Comparison of ENCODE assay signal across 10 cellular contexts in genomic region chr4:143531368-143531767, GRCh38. TPM values are rescaled to one million over a fixed set of nuclear protein-coding genes. Genes with fewer than 3 reads are reported as not detected.
DNase-seq lines count a peak whose midpoint lies in the region; ATAC-seq, FAIRE-seq and TF ChIP-seq lines count a peak whose summit lies in the region.
"Had no signal": no experiment of that assay in that cellular context is flagged by ENCODE, and none has a peak within 500 bp of the region (broad histone marks: within the 10 kb centered on the region; RNA-seq: fewer than 3 reads in every experiment).

No MANE protein-coding gene starts in this region.

- H3K27ac Mint-ChIP-seq in progenitor cell of endocrine pancreas, result no peak overlapping the region
- H3K27ac Mint-ChIP-seq: B cell had no signal

- no peak overlapping the region for H3K4me3 Mint-ChIP-seq in progenitor cell of endocrine pancreas (ENCODE audit: low read depth)
- no peak overlapping the region for H3K4me3 Mint-ChIP-seq in activated T-cell treated with anti-CD3 and anti-CD28 coated beads, Interleukin-2, amount 50 U/mL, for 4 hours
- H3K4me3 Mint-ChIP-seq: B cell had no signal

- no peaks in the 10 kb centered on the region for H3K27me3 Mint-ChIP-seq in progenitor cell of endocrine pancreas
- H3K27me3 Mint-ChIP-seq in activated T-cell treated with anti-CD3 and anti-CD28 coated beads, Interleukin-2, amount 50 U/mL, for 4 hours (ENCODE audit: low read depth), result no peaks in the 10 kb centered on the region
- H3K27me3 Mint-ChIP-seq: B cell had no signal

- no peaks in the 10 kb centered on the region for H3K4me1 Mint-ChIP-seq in progenitor cell of endocrine pancreas (ENCODE audit: low read depth)
- H3K4me1 Mint-ChIP-seq in activated T-cell treated with anti-CD3 and anti-CD28 coated beads, Interleukin-2, amount 50 U/mL, for 4 hours (ENCODE audit: low read depth), result peaks cover 5% of the 10 kb centered on the region
- H3K4me1 Mint-ChIP-seq: B cell had no signal

- no peak for FAIRE-seq in HTR-8/SVneo (lab: Jason Lieb, UNC)

- no peak for TF ChIP-seq POLR2A in esophagus squamous epithelium (IDR thresholded peaks at IDR 0.05)

- H3K4me3 ChIP-seq in choroid plexus epithelial cell (ENCODE audit: low read depth, low read length) (no peak overlapping the region), esophagus squamous epithelium (no peak overlapping the region)

- TF ChIP-seq CTCF in choroid plexus epithelial cell (conservative IDR thresholded peaks at IDR 0.05; ENCODE audit: low read depth, low read length), result peak; percentile 61
- peak; percentile 41 for TF ChIP-seq CTCF in progenitor cell of endocrine pancreas (IDR thresholded peaks at IDR 0.05; ENCODE audit: unreplicated experiment)
- peak in 2 of 6 experiments; percentile 21 to 33 for TF ChIP-seq CTCF in esophagus squamous epithelium (IDR thresholded peaks at IDR 0.05)

- H3K27ac ChIP-seq in esophagus squamous epithelium, result no peak overlapping the region

- H3K36me3 Mint-ChIP-seq in progenitor cell of endocrine pancreas (ENCODE audit: insufficient read depth), result peaks cover 51% of the 10 kb centered on the region
- H3K36me3 Mint-ChIP-seq in activated T-cell treated with anti-CD3 and anti-CD28 coated beads, Interleukin-2, amount 50 U/mL, for 4 hours (ENCODE audit: insufficient read depth), result peaks cover 63% of the 10 kb centered on the region

- intact Hi-C loops in esophagus squamous epithelium (cut with DNase I), result no loop called here

- WGBS in esophagus squamous epithelium, 2 donors, result 30 to 50% methylated on average over 1 of the region's 1 CpG

- H3K9me3 Mint-ChIP-seq in progenitor cell of endocrine pancreas (ENCODE audit: low read depth), result no peaks in the 10 kb centered on the region
- no peaks in the 10 kb centered on the region for H3K9me3 Mint-ChIP-seq in activated T-cell treated with anti-CD3 and anti-CD28 coated beads, Interleukin-2, amount 50 U/mL, for 4 hours

- H3K36me3 ChIP-seq in esophagus squamous epithelium, result peaks cover 4 to 100% (median 17%) of the 10 kb centered on the region in 3 donors

- H3K27me3 ChIP-seq in esophagus squamous epithelium, result no peaks in the 10 kb centered on the region

- DNase-seq in NCI-H82 (lab: John Stamatoyannopoulos, UW), result peak; percentile 5
- no peak for DNase-seq in NCI-H82 treated with DMSO at 0.1 percent for 48 hours (lab: John Stamatoyannopoulos, UW; ENCODE audit: unreplicated experiment)
- DNase-seq in HTR-8/SVneo (ENCODE audit: insufficient read length, low spot score), result peak; percentile 10
- DNase-seq in choroid plexus epithelial cell (ENCODE audit: low read depth), result peak; percentile 43
- no peak for DNase-seq in progenitor cell of endocrine pancreas (ENCODE audit: low spot score, unreplicated experiment)
- no peak for DNase-seq in NCI-H2171 (lab: John Stamatoyannopoulos, UW)
- no peak for DNase-seq in esophagus squamous epithelium (lab: John Stamatoyannopoulos, UW)
- no peak for DNase-seq in activated T-cell treated with anti-CD3 and anti-CD28 coated beads, Interleukin-2, amount 50 U/mL, for 4 hours
- DNase-seq: activated CD4-positive, alpha-beta T cell treated with anti-CD3 and anti-CD28 coated beads for 4 hours had no signal

- H3K9me3 ChIP-seq in esophagus squamous epithelium, result no peaks in the 10 kb centered on the region

- H3K4me1 ChIP-seq in esophagus squamous epithelium, result peaks cover 0 to 17% (median 0%) of the 10 kb centered on the region in 3 donors

- no peak for ATAC-seq in activated T-cell treated with anti-CD3 and anti-CD28 coated beads, Interleukin-2, amount 50 U/mL, for 4 hours

RNA-seq across cellular contexts. Expression of gene SMARCA5, which starts 17.9 kb away (rescaled TPM):
- total RNA-seq in progenitor cell of endocrine pancreas, result 86.2 and 88.7 TPM in 2 replicates
- total RNA-seq in esophagus squamous epithelium, result 10 to 100 TPM; 13.6 to 28.4 (median 22.9) TPM
- 10 to 100 TPM; 59.2 to 66.5 (median 64.4) TPM for total RNA-seq in activated T-cell treated with anti-CD3 and anti-CD28 coated beads, Interleukin-2, amount 50 U/mL, for 4 hours

Comparison
In these comparisons a context has a peak if more than half of its experiments do, and no peak if none do; other contexts are left out.
1. DNase-seq: peak in NCI-H82 (single experiment), HTR-8/SVneo (single experiment) and choroid plexus epithelial cell (single experiment); none in NCI-H82 treated with DMSO at 0.1 percent for 48 hours (single experiment), progenitor cell of endocrine pancreas (single experiment), NCI-H2171 (single experiment), esophagus squamous epithelium (single experiment) and activated T-cell treated with anti-CD3 and anti-CD28 coated beads, Interleukin-2, amount 50 U/mL, for 4 hours (single experiment).